Comparison of ENCODE assay signal across 31 cellular contexts in the genomic region with DNA sequence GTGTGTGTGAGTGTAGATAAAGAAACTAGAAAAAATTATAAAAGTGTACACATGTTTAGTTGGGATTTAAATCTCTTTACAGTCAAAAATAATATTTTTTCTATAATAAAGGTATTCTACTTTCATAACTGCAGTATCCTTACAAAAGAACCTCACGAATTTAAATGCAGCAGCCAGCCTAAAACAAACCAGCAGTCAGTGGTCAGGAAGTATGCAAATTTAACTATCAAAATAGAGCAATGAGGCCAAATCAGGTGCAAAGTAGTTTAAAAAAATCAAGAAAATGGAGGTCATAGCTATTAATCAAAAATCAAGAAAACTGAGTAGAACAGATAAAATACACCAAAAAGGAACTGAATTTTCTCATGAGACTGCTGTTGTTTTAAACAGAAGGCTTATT.
"Had no signal": no experiment of that assay in that cellular context is flagged by ENCODE, and none has a peak within 500 bp of the region (broad histone marks: within the 10 kb centered on the region; RNA-seq: fewer than 3 reads in every experiment).

No MANE protein-coding gene starts in this region.

- H3K36me3 ChIP-seq: cardiac muscle cell, colonic mucosa, WERI-Rb-1 had no signal

- H3K27me3 ChIP-seq: cardiac muscle cell, colonic mucosa had no signal

- ATAC-seq: activated CD8-positive, alpha-beta memory T cell treated with anti-CD3 and anti-CD28 coated beads, Interleukin-2, amount 10 ng/mL, durations not matched to agents 7 days and 5 days; activated T-cell treated with anti-CD3 and anti-CD28 coated beads, Interleukin-2, amount 50 U/mL, for 72 hours; activated T-helper 17 cell treated with anti-CD3 and anti-CD28 coated beads, Interleukin-2, amount 50 U/mL, for 72 hours; Right ventricle myocardium inferior had no signal

- DNase-seq: activated CD4-positive, alpha-beta memory T cell treated with anti-CD3 and anti-CD28 coated beads, Interleukin-2, amount 10 ng/mL, durations not matched to agents 7 days and 5 days; activated CD4-positive, alpha-beta T cell treated with anti-CD3 and anti-CD28 coated beads for 1 hour; activated CD4-positive, alpha-beta T cell treated with anti-CD3 and anti-CD28 coated beads for 48 hours; activated CD4-positive, CD25-positive, alpha-beta regulatory T cell; activated CD8-positive, alpha-beta memory T cell treated with anti-CD3 and anti-CD28 coated beads for 24 hours; activated CD8-positive, alpha-beta memory T cell treated with anti-CD3 and anti-CD28 coated beads, Interleukin-2, amount 10 ng/mL, durations not matched to agents 7 days and 5 days; activated CD8-positive, alpha-beta memory T cell treated with anti-CD3 and anti-CD28 coated beads, Interleukin-2, amount 50 U/mL, for 48 hours; activated effector memory CD4-positive, alpha-beta T cell treated with anti-CD3 and anti-CD28 coated beads, Interleukin-2, amount 50 U/mL, for 16 hours; activated naive CD4-positive, alpha-beta T cell; activated naive CD4-positive, alpha-beta T cell treated with anti-CD3 and anti-CD28 coated beads, Interleukin-2, amount 50 U/mL, for 16 hours; activated naive CD8-positive, alpha-beta T cell treated with anti-CD3 and anti-CD28 coated beads for 36 hours; activated T-cell treated with anti-CD3 and anti-CD28 coated beads, Interleukin-2, amount 50 U/mL, for 1 hour; activated T-cell treated with anti-CD3 and anti-CD28 coated beads, Interleukin-2, amount 50 U/mL, for 72 hours; amniotic stem cell; aorta; colonic mucosa; NCI-H1105; NCI-H1417 treated with DMSO at 0.1 percent for 48 hours; NCI-H1694; NCI-H1930; NCI-H2081 treated with DMSO at 0.1 percent for 48 hours; NCI-H345; NCI-H524 treated with DMSO at 0.1 percent for 48 hours; NK-92 treated with Interleukin-12 subunit alpha and Interleukin-12 subunit beta, amount 100 ng/mL, for 24 hours; PC-9; T1000; WERI-Rb-1 had no signal

- H2AFZ ChIP-seq: PC-9 had no signal

- H3K4me1 ChIP-seq: colonic mucosa had no signal

- H3K4me2 ChIP-seq: PC-9 had no signal

- H3K4me3 ChIP-seq: cardiac muscle cell, colonic mucosa, PC-9 had no signal

- H3K9me3 ChIP-seq: colonic mucosa had no signal

- H3K27ac ChIP-seq: cardiac muscle cell, colonic mucosa, PC-9, RWPE1, WERI-Rb-1 had no signal
